ENCODE assay signal across 1 cellular context in genomic region chr1:70205437-70206118, GRCh38.
TF ChIP-seq lines count a peak whose summit lies in the region.

Gene LRRC40, minus strand, starts transcription at chr1:70205579. Its CDS starts 39 bp downstream, at chr1:70205540.

TF ChIP-seq in HEK293, 187 proteins besides CTCF, POLR2A, EP300 and RAD21 (continued from another document and continues in another):
- no peak; the same call in none of the 2 replicates for TF ChIP-seq INSM2 (tag by site-specific recombination; IDR thresholded peaks at IDR 0.05)
- no peak for TF ChIP-seq ZNF654 (tag by site-specific recombination; IDR thresholded peaks at IDR 0.05; ENCODE audit: low read depth)
- TF ChIP-seq, protein P1, sequence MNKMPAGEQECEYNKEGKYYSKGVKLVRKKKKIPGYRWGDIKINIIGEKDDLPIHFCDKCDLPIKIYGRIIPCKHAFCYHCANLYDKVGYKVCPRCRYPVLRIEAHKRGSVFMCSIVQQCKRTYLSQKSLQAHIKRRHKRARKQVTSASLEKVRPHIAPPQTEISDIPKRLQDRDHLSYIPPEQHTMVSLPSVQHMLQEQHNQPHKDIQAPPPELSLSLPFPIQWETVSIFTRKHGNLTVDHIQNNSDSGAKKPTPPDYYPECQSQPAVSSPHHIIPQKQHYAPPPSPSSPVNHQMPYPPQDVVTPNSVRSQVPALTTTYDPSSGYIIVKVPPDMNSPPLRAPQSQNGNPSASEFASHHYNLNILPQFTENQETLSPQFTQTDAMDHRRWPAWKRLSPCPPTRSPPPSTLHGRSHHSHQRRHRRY (tag by site-specific recombination; IDR thresholded peaks at IDR 0.05) = no peak
- no peak; the same call in 1 of the 2 replicates for TF ChIP-seq ZNF37A (tag by site-specific recombination; IDR thresholded peaks at IDR 0.05)
- peak; percentile 25; the same call in 1 of the 2 replicates for TF ChIP-seq ZNF391 (tag by site-specific recombination; IDR thresholded peaks at IDR 0.05; ENCODE audit: borderline replicate concordance, low read depth)
- no peak for TF ChIP-seq AEBP2 (tag by site-specific recombination; IDR thresholded peaks at IDR 0.05; ENCODE audit: borderline replicate concordance)
- TF ChIP-seq ZNF660 (tag by site-specific recombination; IDR thresholded peaks at IDR 0.05) = peak; percentile 88
- peak; percentile 37; the same call in 1 of the 2 replicates for TF ChIP-seq KLF16 (tag by site-specific recombination; IDR thresholded peaks at IDR 0.05)
- TF ChIP-seq, protein P2, sequence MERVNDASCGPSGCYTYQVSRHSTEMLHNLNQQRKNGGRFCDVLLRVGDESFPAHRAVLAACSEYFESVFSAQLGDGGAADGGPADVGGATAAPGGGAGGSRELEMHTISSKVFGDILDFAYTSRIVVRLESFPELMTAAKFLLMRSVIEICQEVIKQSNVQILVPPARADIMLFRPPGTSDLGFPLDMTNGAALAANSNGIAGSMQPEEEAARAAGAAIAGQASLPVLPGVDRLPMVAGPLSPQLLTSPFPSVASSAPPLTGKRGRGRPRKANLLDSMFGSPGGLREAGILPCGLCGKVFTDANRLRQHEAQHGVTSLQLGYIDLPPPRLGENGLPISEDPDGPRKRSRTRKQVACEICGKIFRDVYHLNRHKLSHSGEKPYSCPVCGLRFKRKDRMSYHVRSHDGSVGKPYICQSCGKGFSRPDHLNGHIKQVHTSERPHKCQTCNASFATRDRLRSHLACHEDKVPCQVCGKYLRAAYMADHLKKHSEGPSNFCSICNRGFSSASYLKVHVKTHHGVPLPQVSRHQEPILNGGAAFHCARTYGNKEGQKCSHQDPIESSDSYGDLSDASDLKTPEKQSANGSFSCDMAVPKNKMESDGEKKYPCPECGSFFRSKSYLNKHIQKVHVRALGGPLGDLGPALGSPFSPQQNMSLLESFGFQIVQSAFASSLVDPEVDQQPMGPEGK (tag by site-specific recombination; IDR thresholded peaks at IDR 0.05) = peak; percentile 72
- no peak for TF ChIP-seq GLI4 (tag by site-specific recombination; IDR thresholded peaks at IDR 0.05)
- no peak for TF ChIP-seq PRDM4 (tag by site-specific recombination; IDR thresholded peaks at IDR 0.05)
- TF ChIP-seq ZSCAN18 (tag by site-specific recombination; IDR thresholded peaks at IDR 0.05) = no peak
- no peak for TF ChIP-seq ZNF624 (tag by site-specific recombination; IDR thresholded peaks at IDR 0.05)
- no peak for TF ChIP-seq BCL11A (tag by site-specific recombination; IDR thresholded peaks at IDR 0.05; ENCODE audit: low read depth)
- TF ChIP-seq ZNF529 (tag by site-specific recombination; IDR thresholded peaks at IDR 0.05; ENCODE audit: insufficient replicate concordance) = no peak
- TF ChIP-seq, protein P3, sequence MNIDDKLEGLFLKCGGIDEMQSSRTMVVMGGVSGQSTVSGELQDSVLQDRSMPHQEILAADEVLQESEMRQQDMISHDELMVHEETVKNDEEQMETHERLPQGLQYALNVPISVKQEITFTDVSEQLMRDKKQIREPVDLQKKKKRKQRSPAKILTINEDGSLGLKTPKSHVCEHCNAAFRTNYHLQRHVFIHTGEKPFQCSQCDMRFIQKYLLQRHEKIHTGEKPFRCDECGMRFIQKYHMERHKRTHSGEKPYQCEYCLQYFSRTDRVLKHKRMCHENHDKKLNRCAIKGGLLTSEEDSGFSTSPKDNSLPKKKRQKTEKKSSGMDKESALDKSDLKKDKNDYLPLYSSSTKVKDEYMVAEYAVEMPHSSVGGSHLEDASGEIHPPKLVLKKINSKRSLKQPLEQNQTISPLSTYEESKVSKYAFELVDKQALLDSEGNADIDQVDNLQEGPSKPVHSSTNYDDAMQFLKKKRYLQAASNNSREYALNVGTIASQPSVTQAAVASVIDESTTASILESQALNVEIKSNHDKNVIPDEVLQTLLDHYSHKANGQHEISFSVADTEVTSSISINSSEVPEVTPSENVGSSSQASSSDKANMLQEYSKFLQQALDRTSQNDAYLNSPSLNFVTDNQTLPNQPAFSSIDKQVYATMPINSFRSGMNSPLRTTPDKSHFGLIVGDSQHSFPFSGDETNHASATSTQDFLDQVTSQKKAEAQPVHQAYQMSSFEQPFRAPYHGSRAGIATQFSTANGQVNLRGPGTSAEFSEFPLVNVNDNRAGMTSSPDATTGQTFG (tag by site-specific recombination; IDR thresholded peaks at IDR 0.05; ENCODE audit: borderline replicate concordance) = no peak
- TF ChIP-seq ZNF548 (tag by site-specific recombination; IDR thresholded peaks at IDR 0.05) = no peak
- TF ChIP-seq ZNF704 (tag by site-specific recombination; IDR thresholded peaks at IDR 0.05) = no peak
- TF ChIP-seq HOXD13 (CRISPR knock-in tag; IDR thresholded peaks at IDR 0.05; ENCODE audit: borderline replicate concordance) = no peak
- no peak for TF ChIP-seq ZNF571 (tag by site-specific recombination; IDR thresholded peaks at IDR 0.05)
- TF ChIP-seq, protein P4, sequence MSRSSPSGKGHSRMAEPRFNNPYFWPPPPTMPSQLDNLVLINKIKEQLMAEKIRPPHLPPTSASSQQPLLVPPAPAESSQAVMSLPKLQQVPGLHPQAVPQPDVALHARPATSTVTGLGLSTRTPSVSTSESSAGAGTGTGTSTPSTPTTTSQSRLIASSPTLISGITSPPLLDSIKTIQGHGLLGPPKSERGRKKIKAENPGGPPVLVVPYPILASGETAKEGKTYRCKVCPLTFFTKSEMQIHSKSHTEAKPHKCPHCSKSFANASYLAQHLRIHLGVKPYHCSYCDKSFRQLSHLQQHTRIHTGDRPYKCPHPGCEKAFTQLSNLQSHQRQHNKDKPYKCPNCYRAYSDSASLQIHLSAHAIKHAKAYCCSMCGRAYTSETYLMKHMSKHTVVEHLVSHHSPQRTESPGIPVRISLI (tag by site-specific recombination; IDR thresholded peaks at IDR 0.05) = no peak
- no peak for TF ChIP-seq ZNF707 (tag by site-specific recombination; IDR thresholded peaks at IDR 0.05)
- peak; percentile 84 for TF ChIP-seq ZNF501 (tag by site-specific recombination; IDR thresholded peaks at IDR 0.05)
- TF ChIP-seq PRDM1 (tag by site-specific recombination; IDR thresholded peaks at IDR 0.05) = no peak
- no peak for TF ChIP-seq SCRT1 (tag by site-specific recombination; IDR thresholded peaks at IDR 0.05; ENCODE audit: borderline replicate concordance)
- TF ChIP-seq KLF8 (tag by site-specific recombination; IDR thresholded peaks at IDR 0.05) = peak; percentile 91
- TF ChIP-seq KLF10 (tag by site-specific recombination; IDR thresholded peaks at IDR 0.05) = peak; percentile 23; the same call in 1 of the 2 replicates
- no peak for TF ChIP-seq ZNF175 (tag by site-specific recombination; IDR thresholded peaks at IDR 0.05)
- TF ChIP-seq ZFP37 (tag by site-specific recombination; IDR thresholded peaks at IDR 0.05) = peak; percentile 76
- no peak for TF ChIP-seq ZNF23 (tag by site-specific recombination; IDR thresholded peaks at IDR 0.05; ENCODE audit: borderline replicate concordance)
- no peak for TF ChIP-seq ZNF777 (tag by site-specific recombination; IDR thresholded peaks at IDR 0.05; ENCODE audit: borderline replicate concordance)
- TF ChIP-seq EGR2 (tag by site-specific recombination; IDR thresholded peaks at IDR 0.05; ENCODE audit: low read depth) = no peak
- peak; percentile 95 for TF ChIP-seq ZNF561 (tag by site-specific recombination; IDR thresholded peaks at IDR 0.05; ENCODE audit: borderline replicate concordance)
- TF ChIP-seq SP3 (tag by site-specific recombination; IDR thresholded peaks at IDR 0.05) = peak; percentile 54
- TF ChIP-seq, protein P5, sequence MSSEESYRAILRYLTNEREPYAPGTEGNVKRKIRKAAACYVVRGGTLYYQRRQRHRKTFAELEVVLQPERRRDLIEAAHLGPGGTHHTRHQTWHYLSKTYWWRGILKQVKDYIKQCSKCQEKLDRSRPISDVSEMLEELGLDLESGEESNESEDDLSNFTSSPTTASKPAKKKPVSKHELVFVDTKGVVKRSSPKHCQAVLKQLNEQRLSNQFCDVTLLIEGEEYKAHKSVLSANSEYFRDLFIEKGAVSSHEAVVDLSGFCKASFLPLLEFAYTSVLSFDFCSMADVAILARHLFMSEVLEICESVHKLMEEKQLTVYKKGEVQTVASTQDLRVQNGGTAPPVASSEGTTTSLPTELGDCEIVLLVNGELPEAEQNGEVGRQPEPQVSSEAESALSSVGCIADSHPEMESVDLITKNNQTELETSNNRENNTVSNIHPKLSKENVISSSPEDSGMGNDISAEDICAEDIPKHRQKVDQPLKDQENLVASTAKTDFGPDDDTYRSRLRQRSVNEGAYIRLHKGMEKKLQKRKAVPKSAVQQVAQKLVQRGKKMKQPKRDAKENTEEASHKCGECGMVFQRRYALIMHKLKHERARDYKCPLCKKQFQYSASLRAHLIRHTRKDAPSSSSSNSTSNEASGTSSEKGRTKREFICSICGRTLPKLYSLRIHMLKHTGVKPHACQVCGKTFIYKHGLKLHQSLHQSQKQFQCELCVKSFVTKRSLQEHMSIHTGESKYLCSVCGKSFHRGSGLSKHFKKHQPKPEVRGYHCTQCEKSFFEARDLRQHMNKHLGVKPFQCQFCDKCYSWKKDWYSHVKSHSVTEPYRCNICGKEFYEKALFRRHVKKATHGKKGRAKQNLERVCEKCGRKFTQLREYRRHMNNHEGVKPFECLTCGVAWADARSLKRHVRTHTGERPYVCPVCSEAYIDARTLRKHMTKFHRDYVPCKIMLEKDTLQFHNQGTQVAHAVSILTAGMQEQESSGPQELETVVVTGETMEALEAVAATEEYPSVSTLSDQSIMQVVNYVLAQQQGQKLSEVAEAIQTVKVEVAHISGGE (tag by site-specific recombination; conservative IDR thresholded peaks at IDR 0.05; ENCODE audit: low read depth) = peak; percentile 21; the same call in 1 of the 2 replicates
- no peak for TF ChIP-seq ZNF354C (tag by site-specific recombination; IDR thresholded peaks at IDR 0.05; ENCODE audit: borderline replicate concordance, low read depth)
- no peak for TF ChIP-seq ZBTB48 (tag by site-specific recombination; IDR thresholded peaks at IDR 0.05)
- no peak for TF ChIP-seq ZNF416 (tag by site-specific recombination; IDR thresholded peaks at IDR 0.05)
- TF ChIP-seq ZNF155 (tag by site-specific recombination; IDR thresholded peaks at IDR 0.05) = no peak
- peak; percentile 76 for TF ChIP-seq PBX3 (CRISPR knock-in tag; IDR thresholded peaks at IDR 0.05)
- no peak for TF ChIP-seq ZNF404 (tag by site-specific recombination; IDR thresholded peaks at IDR 0.05)
